Comparison of ENCODE assay signal across 18 cellular contexts in the genomic region with DNA sequence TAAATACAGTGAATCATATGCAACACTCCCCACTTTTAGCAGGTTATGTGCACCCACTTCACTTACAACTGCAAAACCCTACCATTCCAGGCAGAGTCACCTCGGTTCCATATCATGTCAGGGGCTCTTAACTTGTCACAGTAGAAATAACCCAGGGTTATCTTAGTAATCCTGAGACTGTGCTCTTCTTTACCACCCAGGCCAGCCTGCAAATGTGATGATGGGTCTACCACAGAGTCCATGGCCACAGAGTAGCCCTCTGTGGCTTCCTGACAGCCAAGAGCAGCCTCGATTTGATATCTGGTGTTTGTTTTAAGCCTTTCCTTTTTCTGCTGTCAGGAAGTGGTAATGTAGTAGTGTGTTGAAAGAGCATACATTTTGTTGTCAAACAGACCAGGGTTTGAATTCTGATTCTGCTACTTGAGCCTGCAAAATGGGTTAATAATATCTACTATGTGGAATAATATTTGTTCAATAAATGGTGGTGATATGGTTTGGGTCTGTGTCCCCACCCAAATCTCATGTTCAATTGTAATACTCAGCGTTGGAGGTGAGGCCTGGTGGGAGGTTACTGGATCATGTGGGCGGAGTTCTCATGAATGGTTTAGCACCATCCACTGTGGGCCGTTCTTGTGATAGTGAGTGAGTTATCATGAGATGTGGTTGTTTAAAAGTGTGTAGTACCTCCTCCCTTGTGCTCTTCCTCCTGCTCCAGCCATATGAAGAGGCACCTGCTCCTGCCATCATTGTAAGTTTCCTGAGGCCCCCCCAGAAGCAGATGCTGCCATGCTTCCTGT.
A peak's percentile ranks its signal among the peaks of the same experiment; 100 is the strongest.
DNase-seq lines count a peak whose midpoint lies in the region; ATAC-seq and TF ChIP-seq lines count a peak whose summit lies in the region.
"Had no signal": no experiment of that assay in that cellular context is flagged by ENCODE, and none has a peak within 500 bp of the region (broad histone marks: within the 10 kb centered on the region; RNA-seq: fewer than 3 reads in every experiment).

No MANE protein-coding gene starts in this region.

- DNase-seq in NK-92 treated with Interleukin-12 subunit alpha and Interleukin-12 subunit beta, amount 100 ng/mL, for 24 hours (lab: John Stamatoyannopoulos, UW): peak; percentile 18
- DNase-seq in NK-92 (lab: John Stamatoyannopoulos, UW; ENCODE audit: unreplicated experiment) (no peak), esophagus muscularis mucosa (ENCODE audit: extremely low spot score) (peak; percentile 78), DMS53 treated with DMSO at 0.1 percent for 48 hours (lab: John Stamatoyannopoulos, UW; ENCODE audit: unreplicated experiment) (no peak)
- no peak for DNase-seq in natural killer cell treated with Interleukin-12 subunit alpha and Interleukin-12 subunit beta and Interleukin-15 and Interleukin-18, amount 100 ng/mL, for 72 hours (ENCODE audit: low spot score)
- DNase-seq in CD8-positive, alpha-beta memory T cell: no peak
- DNase-seq: CD4-positive, CD25-positive, alpha-beta regulatory T cell; CD8-positive, alpha-beta T cell; DMS 273 treated with DMSO at 0.1 percent for 48 hours; DMS79 treated with DMSO at 0.1 percent for 48 hours; GF-D8; H9 had no signal

- no peaks in the 10 kb centered on the region for H3K4me1 ChIP-seq in esophagus muscularis mucosa
- no peaks in the 10 kb centered on the region for H3K4me1 ChIP-seq in CD8-positive, alpha-beta memory T cell (ENCODE audit: insufficient read depth, low read length)

- H3K9me3 Mint-ChIP-seq in natural killer cell treated with Interleukin-12 subunit alpha and Interleukin-12 subunit beta and Interleukin-15 and Interleukin-18, amount 100 ng/mL, for 72 hours: no peaks in the 10 kb centered on the region
- no peaks in the 10 kb centered on the region for H3K9me3 Mint-ChIP-seq in CD8-positive, alpha-beta memory T cell
- H3K9me3 Mint-ChIP-seq: CD8-positive, alpha-beta T cell; GM23338; H9 had no signal

- WGBS in esophagus muscularis mucosa: 80% methylated on average over 5 of the region's 5 CpGs

- no peaks in the 10 kb centered on the region for H3K9me3 ChIP-seq in esophagus muscularis mucosa
- no peaks in the 10 kb centered on the region for H3K9me3 ChIP-seq in CD8-positive, alpha-beta memory T cell (ENCODE audit: low read length)
- H3K9me3 ChIP-seq: BLaER1 had no signal

- no peaks in the 10 kb centered on the region for H3K36me3 ChIP-seq in esophagus muscularis mucosa
- no peaks in the 10 kb centered on the region for H3K36me3 ChIP-seq in CD8-positive, alpha-beta memory T cell (ENCODE audit: insufficient read depth, low read length)
- H3K36me3 ChIP-seq: BLaER1 had no signal

- ATAC-seq in natural killer cell treated with Interleukin-12 subunit alpha and Interleukin-12 subunit beta and Interleukin-15 and Interleukin-18, amount 100 ng/mL, for 72 hours: peak; percentile 88 to 92
- ATAC-seq: CD8-positive, alpha-beta T cell; GM23338; HCT116 had no signal

- peak overlapping the region; percentile 28 for H3K4me3 Mint-ChIP-seq in natural killer cell treated with Interleukin-12 subunit alpha and Interleukin-12 subunit beta and Interleukin-15 and Interleukin-18, amount 100 ng/mL, for 72 hours
- no peak overlapping the region for H3K4me3 Mint-ChIP-seq in CD8-positive, alpha-beta memory T cell
- H3K4me3 Mint-ChIP-seq: B cell; CD4-positive, CD25-positive, alpha-beta regulatory T cell; CD8-positive, alpha-beta T cell; GM23338; H9 had no signal

- POLR2A ChIA-PET in CD8-positive, alpha-beta memory T cell (lab: Charles Lee): no interaction called here

- peaks cover 2% of the 10 kb centered on the region in 2 donors for H3K27me3 Mint-ChIP-seq in natural killer cell treated with Interleukin-12 subunit alpha and Interleukin-12 subunit beta and Interleukin-15 and Interleukin-18, amount 100 ng/mL, for 72 hours
- H3K27me3 Mint-ChIP-seq in CD8-positive, alpha-beta memory T cell: peaks cover 6% of the 10 kb centered on the region in 2 donors
- H3K27me3 Mint-ChIP-seq: B cell; CD4-positive, CD25-positive, alpha-beta regulatory T cell had no signal

- peaks cover 13 to 18% of the 10 kb centered on the region in 2 donors for H3K4me1 Mint-ChIP-seq in natural killer cell treated with Interleukin-12 subunit alpha and Interleukin-12 subunit beta and Interleukin-15 and Interleukin-18, amount 100 ng/mL, for 72 hours (ENCODE audit: low read depth in 2 of 2)
- no peaks in the 10 kb centered on the region for H3K4me1 Mint-ChIP-seq in CD8-positive, alpha-beta memory T cell
- H3K4me1 Mint-ChIP-seq: B cell; CD4-positive, CD25-positive, alpha-beta regulatory T cell; H9 had no signal

- peak overlapping the region; percentile 31 to 60 for H3K27ac Mint-ChIP-seq in natural killer cell treated with Interleukin-12 subunit alpha and Interleukin-12 subunit beta and Interleukin-15 and Interleukin-18, amount 100 ng/mL, for 72 hours
- no peak overlapping the region for H3K27ac Mint-ChIP-seq in CD8-positive, alpha-beta memory T cell
- H3K27ac Mint-ChIP-seq: B cell; CD4-positive, CD25-positive, alpha-beta regulatory T cell; CD8-positive, alpha-beta T cell; GM23338; H9 had no signal

- no peak for TF ChIP-seq POLR2A in esophagus muscularis mucosa (IDR thresholded peaks at IDR 0.05; ENCODE audit: low read depth)

- peaks cover 0 to 4% (median 0%) of the 10 kb centered on the region in 4 donors for H3K27me3 ChIP-seq in esophagus muscularis mucosa
- no peaks in the 10 kb centered on the region for H3K27me3 ChIP-seq in CD8-positive, alpha-beta memory T cell (ENCODE audit: insufficient read depth, low read length, poor library complexity, severe bottlenecking)
- H3K27me3 ChIP-seq: BLaER1 had no signal

- intact Hi-C loops in esophagus muscularis mucosa (cut with DNase I): no loop called here

- CTCF ChIA-PET in CD8-positive, alpha-beta memory T cell (lab: Charles Lee): no interaction called here

- no peak for TF ChIP-seq CTCF in esophagus muscularis mucosa (IDR thresholded peaks at IDR 0.05)

- H3K36me3 Mint-ChIP-seq in natural killer cell treated with Interleukin-12 subunit alpha and Interleukin-12 subunit beta and Interleukin-15 and Interleukin-18, amount 100 ng/mL, for 72 hours: peaks cover 1% of the 10 kb centered on the region
- no peaks in the 10 kb centered on the region for H3K36me3 Mint-ChIP-seq in CD8-positive, alpha-beta memory T cell
- H3K36me3 Mint-ChIP-seq: CD4-positive, CD25-positive, alpha-beta regulatory T cell; CD8-positive, alpha-beta T cell had no signal

- no peak overlapping the region for H3K4me3 ChIP-seq in esophagus muscularis mucosa
- H3K4me3 ChIP-seq in CD8-positive, alpha-beta memory T cell (ENCODE audit: low read length): no peak overlapping the region
- H3K4me3 ChIP-seq: BLaER1, GM23338 had no signal

- TF ChIP-seq EP300 in esophagus muscularis mucosa (IDR thresholded peaks at IDR 0.05): no peak

- no peak overlapping the region for H3K27ac ChIP-seq in esophagus muscularis mucosa (replicated peaks in 1 of 4)
- no peak overlapping the region for H3K27ac ChIP-seq in CD8-positive, alpha-beta memory T cell (ENCODE audit: low read depth, low read length)
- H3K27ac ChIP-seq: 22Rv1, BLaER1, C4-2B had no signal

Comparison
In these comparisons a context has a peak if more than half of its experiments do, and no peak if none do; other contexts are left out.
1. DNase-seq: peak in NK-92 treated with Interleukin-12 subunit alpha and Interleukin-12 subunit beta, amount 100 ng/mL, for 24 hours (single experiment) and esophagus muscularis mucosa (single experiment); none in NK-92 (single experiment), natural killer cell treated with Interleukin-12 subunit alpha and Interleukin-12 subunit beta and Interleukin-15 and Interleukin-18, amount 100 ng/mL, for 72 hours (single experiment), CD8-positive, alpha-beta memory T cell (0 of 5) and DMS53 treated with DMSO at 0.1 percent for 48 hours (single experiment).
2. H3K27ac Mint-ChIP-seq: peak in natural killer cell treated with Interleukin-12 subunit alpha and Interleukin-12 subunit beta and Interleukin-15 and Interleukin-18, amount 100 ng/mL, for 72 hours (2 of 2); none in CD8-positive, alpha-beta memory T cell (0 of 8).